ENCODE assay signal across 15 cellular contexts in genomic region chr2:111226797-111227700, GRCh38.
DNase-seq lines count a peak whose midpoint lies in the region; ATAC-seq and TF ChIP-seq lines count a peak whose summit lies in the region.
"Had no signal": no experiment of that assay in that cellular context is flagged by ENCODE, and none has a peak within 500 bp of the region (broad histone marks: within the 10 kb centered on the region; RNA-seq: fewer than 3 reads in every experiment).

No MANE protein-coding gene starts in this region.

- DNase-seq in Caki2 (ENCODE audit: low read depth) (peak; percentile 41), kidney tubule cell (ENCODE audit: low spot score) (peak; percentile 41), glutamatergic neuron (no peak), progenitor cell of endocrine pancreas (ENCODE audit: low spot score, unreplicated experiment) (no peak)
- DNase-seq in activated naive CD8-positive, alpha-beta T cell treated with anti-CD3 and anti-CD28 coated beads, Interleukin-2, amount 50 U/mL, for 24 hours = no peak
- DNase-seq in stimulated activated naive CD4-positive, alpha-beta T cell (lab: John Stamatoyannopoulos, UW) = no peak
- DNase-seq: activated CD4-positive, alpha-beta memory T cell treated with anti-CD3 and anti-CD28 coated beads for 36 hours; immature natural killer cell; NCI-H524; nephron progenitor cell; stomach; T-cell had no signal

- H3K4me1 Mint-ChIP-seq in activated naive CD8-positive, alpha-beta T cell treated with anti-CD3 and anti-CD28 coated beads, Interleukin-2, amount 50 U/mL, for 24 hours = peaks cover 27% of the 10 kb centered on the region
- no peaks in the 10 kb centered on the region for H3K4me1 Mint-ChIP-seq in glutamatergic neuron (ENCODE audit: low read depth, unreplicated experiment)
- H3K4me1 Mint-ChIP-seq in progenitor cell of endocrine pancreas (ENCODE audit: low read depth) = no peaks in the 10 kb centered on the region
- H3K4me1 Mint-ChIP-seq: T-cell had no signal

- H3K27me3 Mint-ChIP-seq in activated naive CD8-positive, alpha-beta T cell treated with anti-CD3 and anti-CD28 coated beads, Interleukin-2, amount 50 U/mL, for 24 hours = peaks cover 30% of the 10 kb centered on the region
- peaks cover 2% of the 10 kb centered on the region for H3K27me3 Mint-ChIP-seq in glutamatergic neuron (ENCODE audit: unreplicated experiment)
- peaks cover 4% of the 10 kb centered on the region for H3K27me3 Mint-ChIP-seq in progenitor cell of endocrine pancreas

- H3K27ac Mint-ChIP-seq in activated naive CD8-positive, alpha-beta T cell treated with anti-CD3 and anti-CD28 coated beads, Interleukin-2, amount 50 U/mL, for 24 hours = peak overlapping the region; percentile 76
- H3K27ac Mint-ChIP-seq in glutamatergic neuron (ENCODE audit: unreplicated experiment) (no peak overlapping the region), progenitor cell of endocrine pancreas (no peak overlapping the region)
- H3K27ac Mint-ChIP-seq: activated CD4-positive, alpha-beta memory T cell treated with anti-CD3 and anti-CD28 coated beads for 36 hours; activated naive CD8-positive, alpha-beta T cell; immature natural killer cell; nephron progenitor cell; T-cell had no signal

- in situ Hi-C loops in Caki2 (cut with HindIII; ENCODE audit: low pct_unique_long_range_greater_than_20kb, low sequenced_read_pairs) = no loop called here

- H3K36me3 Mint-ChIP-seq in activated naive CD8-positive, alpha-beta T cell treated with anti-CD3 and anti-CD28 coated beads, Interleukin-2, amount 50 U/mL, for 24 hours (ENCODE audit: low read depth) = peaks cover 9% of the 10 kb centered on the region
- H3K36me3 Mint-ChIP-seq in glutamatergic neuron (ENCODE audit: unreplicated experiment) (peaks cover 10% of the 10 kb centered on the region), progenitor cell of endocrine pancreas (ENCODE audit: insufficient read depth) (peaks cover 6% of the 10 kb centered on the region)
- H3K36me3 Mint-ChIP-seq: T-cell had no signal

- no peak overlapping the region for H3K4me3 Mint-ChIP-seq in activated naive CD8-positive, alpha-beta T cell treated with anti-CD3 and anti-CD28 coated beads, Interleukin-2, amount 50 U/mL, for 24 hours
- H3K4me3 Mint-ChIP-seq in glutamatergic neuron (ENCODE audit: unreplicated experiment) (no peak overlapping the region), progenitor cell of endocrine pancreas (ENCODE audit: low read depth) (no peak overlapping the region)
- H3K4me3 Mint-ChIP-seq: activated CD4-positive, alpha-beta memory T cell treated with anti-CD3 and anti-CD28 coated beads for 36 hours; activated naive CD8-positive, alpha-beta T cell; immature natural killer cell; nephron progenitor cell; T-cell had no signal

- H3K9me3 Mint-ChIP-seq in activated naive CD8-positive, alpha-beta T cell treated with anti-CD3 and anti-CD28 coated beads, Interleukin-2, amount 50 U/mL, for 24 hours = peaks cover 24% of the 10 kb centered on the region
- H3K9me3 Mint-ChIP-seq in glutamatergic neuron (ENCODE audit: unreplicated experiment) = peaks cover 4% of the 10 kb centered on the region
- H3K9me3 Mint-ChIP-seq in progenitor cell of endocrine pancreas (ENCODE audit: low read depth) = peaks cover 34% of the 10 kb centered on the region

- no peak for TF ChIP-seq RAD21 in Ishikawa (IDR thresholded peaks at IDR 0.05; ENCODE audit: low read depth)

- no peak for TF ChIP-seq CTCF in glutamatergic neuron (IDR thresholded peaks at IDR 0.05; ENCODE audit: partially characterized antibody, unreplicated experiment)
- no peak for TF ChIP-seq CTCF in progenitor cell of endocrine pancreas (IDR thresholded peaks at IDR 0.05; ENCODE audit: unreplicated experiment)

- ATAC-seq in activated naive CD8-positive, alpha-beta T cell treated with anti-CD3 and anti-CD28 coated beads, Interleukin-2, amount 50 U/mL, for 24 hours = no peak
- ATAC-seq in HG03280 (IDR thresholded peaks at IDR 0.05; ENCODE audit: unreplicated experiment) = no peak
- ATAC-seq: T-cell had no signal

- no peak for TF ChIP-seq EP300 in Ishikawa (IDR thresholded peaks at IDR 0.05; ENCODE audit: borderline replicate concordance)

TF ChIP-seq in Ishikawa, 13 proteins besides CTCF, POLR2A, EP300 and RAD21:
- TF ChIP-seq TAF1 (IDR thresholded peaks at IDR 0.05; ENCODE audit: low read depth) = no peak
- TF ChIP-seq, protein P1, sequence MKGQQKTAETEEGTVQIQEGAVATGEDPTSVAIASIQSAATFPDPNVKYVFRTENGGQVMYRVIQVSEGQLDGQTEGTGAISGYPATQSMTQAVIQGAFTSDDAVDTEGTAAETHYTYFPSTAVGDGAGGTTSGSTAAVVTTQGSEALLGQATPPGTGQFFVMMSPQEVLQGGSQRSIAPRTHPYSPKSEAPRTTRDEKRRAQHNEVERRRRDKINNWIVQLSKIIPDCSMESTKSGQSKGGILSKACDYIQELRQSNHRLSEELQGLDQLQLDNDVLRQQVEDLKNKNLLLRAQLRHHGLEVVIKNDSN (IDR thresholded peaks at IDR 0.05) = no peak
- TF ChIP-seq REST (IDR thresholded peaks at IDR 0.05; ENCODE audit: low read depth) = no peak
- TF ChIP-seq NFIC (IDR thresholded peaks at IDR 0.05) = peak; percentile 67

Comparison
In these comparisons a context has a peak if more than half of its experiments do, and no peak if none do; other contexts are left out.
1. DNase-seq: peak in Caki2 (single experiment) and kidney tubule cell (single experiment); none in activated naive CD8-positive, alpha-beta T cell treated with anti-CD3 and anti-CD28 coated beads, Interleukin-2, amount 50 U/mL, for 24 hours (single experiment), glutamatergic neuron (single experiment), progenitor cell of endocrine pancreas (single experiment) and stimulated activated naive CD4-positive, alpha-beta T cell (0 of 6).